In genomic region chrX:45843518-45843917, GRCh38 we compare ENCODE assay signal across 1 cellular context.
TF ChIP-seq lines count a peak whose summit lies in the region.

No MANE protein-coding gene starts in this region.

TF ChIP-seq in IMR-90, 13 proteins besides CTCF, POLR2A, EP300 and RAD21:
- TF ChIP-seq MXI1 (IDR thresholded peaks at IDR 0.05; ENCODE audit: borderline replicate concordance, low read depth, low read length) (no peak), SMC3 (IDR thresholded peaks at IDR 0.05; ENCODE audit: low read depth, low read length) (no peak), CEBPB (IDR thresholded peaks at IDR 0.05; ENCODE audit: low read depth, low read length) (no peak), RCOR1 (IDR thresholded peaks at IDR 0.05; ENCODE audit: insufficient replicate concordance, low read length) (no peak), FOS (IDR thresholded peaks at IDR 0.05; ENCODE audit: low read depth, low read length) (no peak)
